8 cellular contexts compared by ENCODE assay signal in genomic region chr15:74375303-74375693, GRCh38. TPM values are rescaled to one million over a fixed set of nuclear protein-coding genes. Genes with fewer than 3 reads are reported as not detected.
DNase-seq lines count a peak whose midpoint lies in the region; ATAC-seq lines count a peak whose summit lies in the region.

No MANE protein-coding gene starts in this region.

- H3K36me3 Mint-ChIP-seq in T-helper 1 cell treated with Interleukin-12 subunit alpha and Interleukin-12 subunit beta and Interleukin-4 antibody, amounts not matched to agents 30 μg/mL and 1 μg/mL, for 36 hours (ENCODE audit: low read depth) = no peaks in the 10 kb centered on the region
- no peaks in the 10 kb centered on the region for H3K36me3 Mint-ChIP-seq in activated naive CD8-positive, alpha-beta T cell treated with anti-CD3 and anti-CD28 coated beads, Interleukin-2, amount 50 U/mL, for 24 hours (ENCODE audit: low read depth)

- intact Hi-C loops in left cardiac atrium (cut with DNase I) = loop anchor here (2.0 to 10.0 kb wide), 3 partner anchors 64 to 390 kb away; no protein-coding TSS in a partner anchor

- peaks cover 20% of the 10 kb centered on the region for H3K4me1 Mint-ChIP-seq in T-helper 1 cell treated with Interleukin-12 subunit alpha and Interleukin-12 subunit beta and Interleukin-4 antibody, amounts not matched to agents 30 μg/mL and 1 μg/mL, for 36 hours (ENCODE audit: low read depth)
- peaks cover 63% of the 10 kb centered on the region for H3K4me1 Mint-ChIP-seq in activated naive CD8-positive, alpha-beta T cell treated with anti-CD3 and anti-CD28 coated beads, Interleukin-2, amount 50 U/mL, for 24 hours

- DNase-seq in activated gamma-delta T cell treated with Interleukin-2 at 50 U/mL for 16 hours = peak; percentile 85
- DNase-seq in activated gamma-delta T cell (lab: John Stamatoyannopoulos, UW) = no peak
- peak; percentile 41 for DNase-seq in NCI-H1694 (lab: John Stamatoyannopoulos, UW)
- peak; percentile 88 for DNase-seq in activated naive CD8-positive, alpha-beta T cell treated with anti-CD3 and anti-CD28 coated beads, Interleukin-2, amount 50 U/mL, for 24 hours
- DNase-seq in left cardiac atrium = peak; percentile 82
- DNase-seq in renal cortical epithelial cell (ENCODE audit: low read depth) = peak; percentile 73

- no peaks in the 10 kb centered on the region for H3K9me3 Mint-ChIP-seq in T-helper 1 cell treated with Interleukin-12 subunit alpha and Interleukin-12 subunit beta and Interleukin-4 antibody, amounts not matched to agents 30 μg/mL and 1 μg/mL, for 36 hours
- H3K9me3 Mint-ChIP-seq in activated naive CD8-positive, alpha-beta T cell treated with anti-CD3 and anti-CD28 coated beads, Interleukin-2, amount 50 U/mL, for 24 hours = no peaks in the 10 kb centered on the region

- peaks cover 17% of the 10 kb centered on the region for H3K27me3 Mint-ChIP-seq in T-helper 1 cell treated with Interleukin-12 subunit alpha and Interleukin-12 subunit beta and Interleukin-4 antibody, amounts not matched to agents 30 μg/mL and 1 μg/mL, for 36 hours (ENCODE audit: low read depth)
- H3K27me3 Mint-ChIP-seq in activated naive CD8-positive, alpha-beta T cell treated with anti-CD3 and anti-CD28 coated beads, Interleukin-2, amount 50 U/mL, for 24 hours = no peaks in the 10 kb centered on the region

- peak overlapping the region; percentile 57 for H3K4me3 Mint-ChIP-seq in T-helper 1 cell treated with Interleukin-12 subunit alpha and Interleukin-12 subunit beta and Interleukin-4 antibody, amounts not matched to agents 30 μg/mL and 1 μg/mL, for 36 hours
- peak overlapping the region; percentile 80 for H3K4me3 Mint-ChIP-seq in activated naive CD8-positive, alpha-beta T cell treated with anti-CD3 and anti-CD28 coated beads, Interleukin-2, amount 50 U/mL, for 24 hours

- peak overlapping the region; percentile 49 for H3K27ac Mint-ChIP-seq in T-helper 1 cell treated with Interleukin-12 subunit alpha and Interleukin-12 subunit beta and Interleukin-4 antibody, amounts not matched to agents 30 μg/mL and 1 μg/mL, for 36 hours
- peak overlapping the region; percentile 70 for H3K27ac Mint-ChIP-seq in activated naive CD8-positive, alpha-beta T cell treated with anti-CD3 and anti-CD28 coated beads, Interleukin-2, amount 50 U/mL, for 24 hours

- ATAC-seq in activated naive CD8-positive, alpha-beta T cell treated with anti-CD3 and anti-CD28 coated beads, Interleukin-2, amount 50 U/mL, for 24 hours = peak; percentile 21
- ATAC-seq in left cardiac atrium = peak; percentile 49 to 64
- no peak for ATAC-seq in GM19467 (IDR thresholded peaks at IDR 0.05; ENCODE audit: unreplicated experiment)

RNA-seq across cellular contexts. Expression of gene CYP11A1, which starts 7.9 kb away (rescaled TPM):
- 1 to 10 TPM in 1 of 2 donors, under 1 TPM in 1; 0.29 to 1.8 TPM for total RNA-seq in left cardiac atrium
- total RNA-seq in renal cortical epithelial cell = 0.20 TPM in 1 of 2 replicates, not detected in the other

RNA-seq across cellular contexts. Expression of gene SEMA7A, which starts 58.5 kb away (rescaled TPM):
- total RNA-seq in left cardiac atrium = 1 to 10 TPM; 1.8 to 1.9 TPM
- 9.5 and 143 TPM in 2 replicates for total RNA-seq in renal cortical epithelial cell
